ENCODE assay signal across 1 cellular context in the genomic region with DNA sequence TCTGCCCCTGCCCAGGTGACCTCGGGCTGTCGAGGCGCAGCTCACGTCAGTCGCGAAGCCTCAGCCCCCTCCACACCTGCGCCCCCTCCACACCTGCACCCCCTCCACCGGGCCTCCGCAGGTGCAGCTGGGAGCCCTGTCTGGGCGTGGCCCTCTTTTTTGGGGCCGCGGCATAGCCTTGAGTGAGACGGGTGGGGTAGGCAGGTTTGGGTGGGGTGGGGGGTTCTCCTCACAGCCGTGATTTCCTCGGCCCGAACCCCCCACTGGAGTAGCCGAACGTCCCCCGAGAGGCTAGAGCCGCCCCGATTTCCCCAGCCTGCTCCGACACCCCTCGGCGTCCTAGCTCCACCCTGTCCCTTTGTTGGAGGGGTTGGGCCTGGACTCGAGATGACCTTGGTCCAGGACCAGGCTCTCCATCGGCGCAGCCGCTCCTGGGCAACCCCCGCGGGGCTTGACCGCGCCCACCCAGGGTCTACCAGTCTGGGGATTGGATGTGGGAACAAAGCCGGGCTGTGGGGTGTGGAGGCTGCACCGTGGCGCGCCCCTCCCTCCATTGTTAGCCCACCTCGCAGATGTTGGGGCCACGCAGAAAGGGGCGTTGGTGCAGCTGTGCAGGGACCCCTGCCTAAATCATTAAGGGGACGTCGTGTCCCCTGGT.
A peak's percentile ranks its signal among the peaks of the same experiment; 100 is the strongest.
TF ChIP-seq lines count a peak whose summit lies in the region.

No MANE protein-coding gene starts in this region.

TF ChIP-seq in HEK293, 187 proteins besides CTCF, POLR2A, EP300 and RAD21 (continued from another document):
- TF ChIP-seq ZNF398 (tag by site-specific recombination; IDR thresholded peaks at IDR 0.05), result 0 out of 2 replicates have a peak, but pooled peaks have one; percentile 19
